8 cellular contexts compared by ENCODE assay signal in genomic region chr18:48711651-48712486, GRCh38.
DNase-seq lines count a peak whose midpoint lies in the region; ATAC-seq, FAIRE-seq and TF ChIP-seq lines count a peak whose summit lies in the region.

No MANE protein-coding gene starts in this region.

- peaks cover 7 to 15% of the 10 kb centered on the region in 2 donors for H3K4me1 Mint-ChIP-seq in natural killer cell
- H3K4me1 Mint-ChIP-seq in natural killer cell treated with Interleukin-12 subunit alpha and Interleukin-12 subunit beta and Interleukin-15 and Interleukin-18, amount 100 ng/mL, for 72 hours (ENCODE audit: low read depth in 2 of 2): peaks cover 10 to 21% of the 10 kb centered on the region in 2 donors

- in situ Hi-C loops in K562 (cut with MboI): no loop called here

- TF ChIP-seq CTCF in natural killer cell (IDR thresholded peaks at IDR 0.05): peak; percentile 20
- peak; percentile 51 to 66 (median 60) for TF ChIP-seq CTCF in K562 (IDR thresholded peaks at IDR 0.05 in 2 of 3, conservative IDR thresholded peaks at IDR 0.05 in 1 of 3; ENCODE audit: insufficient read depth in 2 of 3, low read depth in 1 of 3, low read length in 3 of 3)
- peak; percentile 50 to 64 for TF ChIP-seq CTCF in tibial artery (IDR thresholded peaks at IDR 0.05)

- POLR2A ChIA-PET in K562 (lab: Yijun Ruan, JAX): interaction anchor here (0.7 to 0.8 kb wide), 3 partner anchors 12 to 266 kb away, joined by 3 to 4 read pairs (median 4); no protein-coding TSS in a partner anchor

- no peaks in the 10 kb centered on the region for H3K79me2 ChIP-seq in K562 (ENCODE audit: control insufficient read depth, insufficient read depth, low read length)

- no peaks in the 10 kb centered on the region for H3K36me3 Mint-ChIP-seq in natural killer cell
- H3K36me3 Mint-ChIP-seq in natural killer cell treated with Interleukin-12 subunit alpha and Interleukin-12 subunit beta and Interleukin-15 and Interleukin-18, amount 100 ng/mL, for 72 hours: no peaks in the 10 kb centered on the region

- intact Hi-C loops in natural killer cell (cut with micrococcal nuclease): no loop called here
- intact Hi-C loops in K562 (cut with micrococcal nuclease): no loop called here
- intact Hi-C loops in tibial artery (cut with DNase I; ENCODE audit: low total_unique reads): no loop called here

- H3K36me3 ChIP-seq in K562 (ENCODE audit: control insufficient read depth, insufficient read depth, low read length): no peaks in the 10 kb centered on the region
- H3K36me3 ChIP-seq in tibial artery: peaks cover 0 to 7% (median 0%) of the 10 kb centered on the region in 3 donors

- H3K4me1 ChIP-seq in K562 (replicated peaks in 1 of 2; ENCODE audit: control insufficient read depth in 2 of 2, insufficient read depth in 2 of 2, low read length in 2 of 2) (peaks cover 4 to 8% of the 10 kb centered on the region in 2 experiments; a peak in 4 of 5 replicates), tibial artery (peaks cover 0 to 32% (median 4%) of the 10 kb centered on the region in 4 donors)

- H3K4me3 ChIP-seq in K562 (no peak overlapping the region), tibial artery (no peak overlapping the region)

- FAIRE-seq in K562 (lab: Jason Lieb, UNC): peak; percentile 37

- CTCF ChIA-PET in K562 (lab: Yijun Ruan, JAX; ENCODE audit: low intra/inter-chr PET ratio): interaction anchor here (0.7 to 1.2 kb wide), 3 partner anchors 467 to 527 kb away, joined by 3 to 4 read pairs (median 3); no protein-coding TSS in a partner anchor

- 57% methylated on average over 13 of the region's 15 CpGs for WGBS in K562 (ENCODE audit: insufficient coverage, low coverage, missing lambda C conversion rate)

- 0 out of 2 replicates have a peak, but pooled peaks cover 4% of the 10 kb centered on the region for H4K20me1 ChIP-seq in K562 (replicated peaks; ENCODE audit: control insufficient read depth, insufficient read depth, low read length)

- DNase-seq in natural killer cell (no peak), NAMALWA (ENCODE audit: low spot score) (peak; percentile 47), K562 (ENCODE audit: extremely low read depth in 1 of 4, low spot score in 3 of 4) (peak; percentile 21 to 50 (median 40)), iPS-NIHi11 (ENCODE audit: low spot score) (peak; percentile 66), tibial artery (no peak)
- no peak for DNase-seq in natural killer cell treated with Interleukin-12 subunit alpha and Interleukin-12 subunit beta and Interleukin-15 and Interleukin-18, amount 100 ng/mL, for 72 hours (ENCODE audit: low spot score)

- H3K27ac Mint-ChIP-seq in natural killer cell: no peak overlapping the region
- no peak overlapping the region for H3K27ac Mint-ChIP-seq in natural killer cell treated with Interleukin-12 subunit alpha and Interleukin-12 subunit beta and Interleukin-15 and Interleukin-18, amount 100 ng/mL, for 72 hours

- no peak overlapping the region for H3K4me2 ChIP-seq in K562 (ENCODE audit: insufficient read depth, low read length)

- BruUV-seq in K562 (replicated peaks; lab: Mats Ljungman, UMichigan): no TSS peak

- TF ChIP-seq RAD21 in K562 (CRISPR knock-in tag; conservative IDR thresholded peaks at IDR 0.05 in 1 of 2, IDR thresholded peaks at IDR 0.05 in 1 of 2): peak; percentile 80 to 89

- H3K4me3 Mint-ChIP-seq in natural killer cell: no peak overlapping the region
- H3K4me3 Mint-ChIP-seq in natural killer cell treated with Interleukin-12 subunit alpha and Interleukin-12 subunit beta and Interleukin-15 and Interleukin-18, amount 100 ng/mL, for 72 hours: no peak overlapping the region

- H2AFZ ChIP-seq in K562 (ENCODE audit: low read depth, low read length): no peak overlapping the region

- TF ChIP-seq POLR2A in K562 (conservative IDR thresholded peaks at IDR 0.05): no peak

- H3K27me3 Mint-ChIP-seq in natural killer cell (ENCODE audit: low read depth in 2 of 2): no peaks in the 10 kb centered on the region
- peaks cover 0 to 2% of the 10 kb centered on the region in 2 donors for H3K27me3 Mint-ChIP-seq in natural killer cell treated with Interleukin-12 subunit alpha and Interleukin-12 subunit beta and Interleukin-15 and Interleukin-18, amount 100 ng/mL, for 72 hours

- no peak for TF ChIP-seq EP300 in K562 (IDR thresholded peaks at IDR 0.05; ENCODE audit: low read length)

- peak in 2 of 3 donors; percentile 54 to 64 for ATAC-seq in natural killer cell
- ATAC-seq in natural killer cell treated with Interleukin-12 subunit alpha and Interleukin-12 subunit beta and Interleukin-15 and Interleukin-18, amount 100 ng/mL, for 72 hours: no peak
- ATAC-seq in K562: peak; percentile 81
- ATAC-seq in HG02852 (IDR thresholded peaks at IDR 0.05; ENCODE audit: unreplicated experiment): no peak
- no peak for ATAC-seq in GM18517 (IDR thresholded peaks at IDR 0.05; ENCODE audit: unreplicated experiment)

- H3K9ac ChIP-seq in K562 (ENCODE audit: insufficient read depth in 1 of 2, low read depth in 2 of 2, low read length in 2 of 2): no peak overlapping the region

- no peaks in the 10 kb centered on the region for H3K9me3 Mint-ChIP-seq in natural killer cell
- no peaks in the 10 kb centered on the region for H3K9me3 Mint-ChIP-seq in natural killer cell treated with Interleukin-12 subunit alpha and Interleukin-12 subunit beta and Interleukin-15 and Interleukin-18, amount 100 ng/mL, for 72 hours

- H3K9me3 ChIP-seq in K562 (replicated peaks; ENCODE audit: control insufficient read depth, insufficient read depth, low read depth, low read length): no peaks in the 10 kb centered on the region
- no peaks in the 10 kb centered on the region for H3K9me3 ChIP-seq in tibial artery

- H3K27ac ChIP-seq in K562 (ENCODE audit: extremely low read depth, low read depth, low read length) (no peak overlapping the region), tibial artery (no peak overlapping the region)

- H3K27me3 ChIP-seq in K562 (ENCODE audit: control insufficient read depth in 2 of 2, insufficient read depth in 2 of 2, low read length in 2 of 2) (no peaks in the 10 kb centered on the region), tibial artery (no peaks in the 10 kb centered on the region)

- no peaks in the 10 kb centered on the region for H3K9me1 ChIP-seq in K562 (ENCODE audit: control insufficient read depth, insufficient read depth, low read length)

TF ChIP-seq in K562, 482 proteins besides CTCF, POLR2A, EP300 and RAD21 (continues in another document):
- TF ChIP-seq ZNF280B (CRISPR knock-in tag; IDR thresholded peaks at IDR 0.05) (no peak), E2F6 (IDR thresholded peaks at IDR 0.05; ENCODE audit: borderline replicate concordance in 1 of 2, extremely low read depth in 1 of 2, insufficient read depth in 1 of 2, insufficient read length in 1 of 2, low read depth in 1 of 2, low read length in 1 of 2, poor library complexity in 1 of 2, severe bottlenecking in 1 of 2) (no peak), RBM14 (IDR thresholded peaks at IDR 0.05; ENCODE audit: borderline replicate concordance, insufficient read depth, low read depth, low read length) (no peak), RERE (CRISPR knock-in tag; IDR thresholded peaks at IDR 0.05; ENCODE audit: borderline replicate concordance) (no peak)

Comparison
In these comparisons a context has a peak if more than half of its experiments do, and no peak if none do; other contexts are left out.
1. ATAC-seq: peak in natural killer cell (2 of 3) and K562 (single experiment); none in natural killer cell treated with Interleukin-12 subunit alpha and Interleukin-12 subunit beta and Interleukin-15 and Interleukin-18, amount 100 ng/mL, for 72 hours (0 of 2), HG02852 (single experiment) and GM18517 (single experiment).
2. DNase-seq: peak in NAMALWA (single experiment), K562 (4 of 4) and iPS-NIHi11 (single experiment); none in natural killer cell (single experiment), natural killer cell treated with Interleukin-12 subunit alpha and Interleukin-12 subunit beta and Interleukin-15 and Interleukin-18, amount 100 ng/mL, for 72 hours (single experiment) and tibial artery (0 of 2).
3. Peak in every context shown above with its lines, with median percentiles within 50 percentile points of each other: CTCF ChIP-seq.